Comparison of ENCODE assay signal across 1 cellular context in the genomic region with DNA sequence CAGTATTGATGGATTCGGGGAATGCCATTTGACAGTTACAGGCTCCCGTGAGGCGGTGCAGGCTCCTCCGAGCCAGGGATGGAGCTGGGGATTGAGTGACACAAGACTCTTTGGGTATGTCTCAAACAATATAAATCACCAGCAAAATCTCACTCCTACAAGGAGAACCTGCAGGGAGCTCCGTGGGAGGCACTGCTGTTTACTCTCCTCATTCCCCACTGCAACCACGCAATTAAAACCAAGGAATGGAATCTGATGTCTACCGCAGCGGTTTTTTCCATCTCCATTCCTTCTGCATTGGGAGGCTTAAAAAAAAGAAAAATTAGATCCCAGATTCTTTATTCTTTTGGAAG.
TF ChIP-seq lines count a peak whose summit lies in the region.

No MANE protein-coding gene starts in this region.

TF ChIP-seq in HEK293, 187 proteins besides CTCF, POLR2A, EP300 and RAD21 (continued from another document and continues in another):
- TF ChIP-seq, protein P1, sequence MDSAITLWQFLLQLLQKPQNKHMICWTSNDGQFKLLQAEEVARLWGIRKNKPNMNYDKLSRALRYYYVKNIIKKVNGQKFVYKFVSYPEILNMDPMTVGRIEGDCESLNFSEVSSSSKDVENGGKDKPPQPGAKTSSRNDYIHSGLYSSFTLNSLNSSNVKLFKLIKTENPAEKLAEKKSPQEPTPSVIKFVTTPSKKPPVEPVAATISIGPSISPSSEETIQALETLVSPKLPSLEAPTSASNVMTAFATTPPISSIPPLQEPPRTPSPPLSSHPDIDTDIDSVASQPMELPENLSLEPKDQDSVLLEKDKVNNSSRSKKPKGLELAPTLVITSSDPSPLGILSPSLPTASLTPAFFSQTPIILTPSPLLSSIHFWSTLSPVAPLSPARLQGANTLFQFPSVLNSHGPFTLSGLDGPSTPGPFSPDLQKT (IDR thresholded peaks at IDR 0.05; ENCODE audit: borderline replicate concordance, low read depth, low read length) = no peak
- TF ChIP-seq SCRT1 (tag by site-specific recombination; IDR thresholded peaks at IDR 0.05; ENCODE audit: borderline replicate concordance) = no peak
- TF ChIP-seq, protein P2, sequence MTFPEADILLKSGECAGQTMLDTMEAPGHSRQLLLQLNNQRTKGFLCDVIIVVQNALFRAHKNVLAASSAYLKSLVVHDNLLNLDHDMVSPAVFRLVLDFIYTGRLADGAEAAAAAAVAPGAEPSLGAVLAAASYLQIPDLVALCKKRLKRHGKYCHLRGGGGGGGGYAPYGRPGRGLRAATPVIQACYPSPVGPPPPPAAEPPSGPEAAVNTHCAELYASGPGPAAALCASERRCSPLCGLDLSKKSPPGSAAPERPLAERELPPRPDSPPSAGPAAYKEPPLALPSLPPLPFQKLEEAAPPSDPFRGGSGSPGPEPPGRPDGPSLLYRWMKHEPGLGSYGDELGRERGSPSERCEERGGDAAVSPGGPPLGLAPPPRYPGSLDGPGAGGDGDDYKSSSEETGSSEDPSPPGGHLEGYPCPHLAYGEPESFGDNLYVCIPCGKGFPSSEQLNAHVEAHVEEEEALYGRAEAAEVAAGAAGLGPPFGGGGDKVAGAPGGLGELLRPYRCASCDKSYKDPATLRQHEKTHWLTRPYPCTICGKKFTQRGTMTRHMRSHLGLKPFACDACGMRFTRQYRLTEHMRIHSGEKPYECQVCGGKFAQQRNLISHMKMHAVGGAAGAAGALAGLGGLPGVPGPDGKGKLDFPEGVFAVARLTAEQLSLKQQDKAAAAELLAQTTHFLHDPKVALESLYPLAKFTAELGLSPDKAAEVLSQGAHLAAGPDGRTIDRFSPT (tag by site-specific recombination; IDR thresholded peaks at IDR 0.05) = no peak
- TF ChIP-seq ZNF169 (tag by site-specific recombination; IDR thresholded peaks at IDR 0.05) = no peak
- no peak for TF ChIP-seq ZNF768 (tag by site-specific recombination; IDR thresholded peaks at IDR 0.05)
- TF ChIP-seq, protein P3, sequence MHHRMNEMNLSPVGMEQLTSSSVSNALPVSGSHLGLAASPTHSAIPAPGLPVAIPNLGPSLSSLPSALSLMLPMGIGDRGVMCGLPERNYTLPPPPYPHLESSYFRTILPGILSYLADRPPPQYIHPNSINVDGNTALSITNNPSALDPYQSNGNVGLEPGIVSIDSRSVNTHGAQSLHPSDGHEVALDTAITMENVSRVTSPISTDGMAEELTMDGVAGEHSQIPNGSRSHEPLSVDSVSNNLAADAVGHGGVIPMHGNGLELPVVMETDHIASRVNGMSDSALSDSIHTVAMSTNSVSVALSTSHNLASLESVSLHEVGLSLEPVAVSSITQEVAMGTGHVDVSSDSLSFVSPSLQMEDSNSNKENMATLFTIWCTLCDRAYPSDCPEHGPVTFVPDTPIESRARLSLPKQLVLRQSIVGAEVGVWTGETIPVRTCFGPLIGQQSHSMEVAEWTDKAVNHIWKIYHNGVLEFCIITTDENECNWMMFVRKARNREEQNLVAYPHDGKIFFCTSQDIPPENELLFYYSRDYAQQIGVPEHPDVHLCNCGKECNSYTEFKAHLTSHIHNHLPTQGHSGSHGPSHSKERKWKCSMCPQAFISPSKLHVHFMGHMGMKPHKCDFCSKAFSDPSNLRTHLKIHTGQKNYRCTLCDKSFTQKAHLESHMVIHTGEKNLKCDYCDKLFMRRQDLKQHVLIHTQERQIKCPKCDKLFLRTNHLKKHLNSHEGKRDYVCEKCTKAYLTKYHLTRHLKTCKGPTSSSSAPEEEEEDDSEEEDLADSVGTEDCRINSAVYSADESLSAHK (tag by site-specific recombination; IDR thresholded peaks at IDR 0.05) = no peak
- TF ChIP-seq ZFP37 (tag by site-specific recombination; IDR thresholded peaks at IDR 0.05) = no peak
- TF ChIP-seq GLIS1 (tag by site-specific recombination; IDR thresholded peaks at IDR 0.05) = peak; percentile 94
- no peak for TF ChIP-seq ZNF837 (tag by site-specific recombination; IDR thresholded peaks at IDR 0.05)
- TF ChIP-seq ZNF16 (tag by site-specific recombination; IDR thresholded peaks at IDR 0.05; ENCODE audit: low read depth) = no peak
- TF ChIP-seq ZBTB21 (tag by site-specific recombination; IDR thresholded peaks at IDR 0.05) = no peak
- TF ChIP-seq ZSCAN30 (tag by site-specific recombination; IDR thresholded peaks at IDR 0.05) = no peak
- peak; percentile 62 for TF ChIP-seq SP7 (tag by site-specific recombination; IDR thresholded peaks at IDR 0.05)
- no peak for TF ChIP-seq ZNF266 (tag by site-specific recombination; IDR thresholded peaks at IDR 0.05; ENCODE audit: low read depth)
- no peak for TF ChIP-seq ZNF664 (tag by site-specific recombination; IDR thresholded peaks at IDR 0.05)
- TF ChIP-seq, protein P4, sequence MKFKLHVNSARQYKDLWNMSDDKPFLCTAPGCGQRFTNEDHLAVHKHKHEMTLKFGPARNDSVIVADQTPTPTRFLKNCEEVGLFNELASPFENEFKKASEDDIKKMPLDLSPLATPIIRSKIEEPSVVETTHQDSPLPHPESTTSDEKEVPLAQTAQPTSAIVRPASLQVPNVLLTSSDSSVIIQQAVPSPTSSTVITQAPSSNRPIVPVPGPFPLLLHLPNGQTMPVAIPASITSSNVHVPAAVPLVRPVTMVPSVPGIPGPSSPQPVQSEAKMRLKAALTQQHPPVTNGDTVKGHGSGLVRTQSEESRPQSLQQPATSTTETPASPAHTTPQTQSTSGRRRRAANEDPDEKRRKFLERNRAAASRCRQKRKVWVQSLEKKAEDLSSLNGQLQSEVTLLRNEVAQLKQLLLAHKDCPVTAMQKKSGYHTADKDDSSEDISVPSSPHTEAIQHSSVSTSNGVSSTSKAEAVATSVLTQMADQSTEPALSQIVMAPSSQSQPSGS (tag by site-specific recombination; IDR thresholded peaks at IDR 0.05; ENCODE audit: low read depth) = no peak
- no peak for TF ChIP-seq ZNF701 (tag by site-specific recombination; IDR thresholded peaks at IDR 0.05)
- no peak for TF ChIP-seq ZNF366 (tag by site-specific recombination; conservative IDR thresholded peaks at IDR 0.05)
- TF ChIP-seq ZNF677 (tag by site-specific recombination; IDR thresholded peaks at IDR 0.05) = no peak
- TF ChIP-seq ZNF48 (tag by site-specific recombination; IDR thresholded peaks at IDR 0.05) = no peak
- TF ChIP-seq, protein P5, sequence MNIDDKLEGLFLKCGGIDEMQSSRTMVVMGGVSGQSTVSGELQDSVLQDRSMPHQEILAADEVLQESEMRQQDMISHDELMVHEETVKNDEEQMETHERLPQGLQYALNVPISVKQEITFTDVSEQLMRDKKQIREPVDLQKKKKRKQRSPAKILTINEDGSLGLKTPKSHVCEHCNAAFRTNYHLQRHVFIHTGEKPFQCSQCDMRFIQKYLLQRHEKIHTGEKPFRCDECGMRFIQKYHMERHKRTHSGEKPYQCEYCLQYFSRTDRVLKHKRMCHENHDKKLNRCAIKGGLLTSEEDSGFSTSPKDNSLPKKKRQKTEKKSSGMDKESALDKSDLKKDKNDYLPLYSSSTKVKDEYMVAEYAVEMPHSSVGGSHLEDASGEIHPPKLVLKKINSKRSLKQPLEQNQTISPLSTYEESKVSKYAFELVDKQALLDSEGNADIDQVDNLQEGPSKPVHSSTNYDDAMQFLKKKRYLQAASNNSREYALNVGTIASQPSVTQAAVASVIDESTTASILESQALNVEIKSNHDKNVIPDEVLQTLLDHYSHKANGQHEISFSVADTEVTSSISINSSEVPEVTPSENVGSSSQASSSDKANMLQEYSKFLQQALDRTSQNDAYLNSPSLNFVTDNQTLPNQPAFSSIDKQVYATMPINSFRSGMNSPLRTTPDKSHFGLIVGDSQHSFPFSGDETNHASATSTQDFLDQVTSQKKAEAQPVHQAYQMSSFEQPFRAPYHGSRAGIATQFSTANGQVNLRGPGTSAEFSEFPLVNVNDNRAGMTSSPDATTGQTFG (tag by site-specific recombination; IDR thresholded peaks at IDR 0.05; ENCODE audit: borderline replicate concordance) = no peak
- TF ChIP-seq, protein P6, sequence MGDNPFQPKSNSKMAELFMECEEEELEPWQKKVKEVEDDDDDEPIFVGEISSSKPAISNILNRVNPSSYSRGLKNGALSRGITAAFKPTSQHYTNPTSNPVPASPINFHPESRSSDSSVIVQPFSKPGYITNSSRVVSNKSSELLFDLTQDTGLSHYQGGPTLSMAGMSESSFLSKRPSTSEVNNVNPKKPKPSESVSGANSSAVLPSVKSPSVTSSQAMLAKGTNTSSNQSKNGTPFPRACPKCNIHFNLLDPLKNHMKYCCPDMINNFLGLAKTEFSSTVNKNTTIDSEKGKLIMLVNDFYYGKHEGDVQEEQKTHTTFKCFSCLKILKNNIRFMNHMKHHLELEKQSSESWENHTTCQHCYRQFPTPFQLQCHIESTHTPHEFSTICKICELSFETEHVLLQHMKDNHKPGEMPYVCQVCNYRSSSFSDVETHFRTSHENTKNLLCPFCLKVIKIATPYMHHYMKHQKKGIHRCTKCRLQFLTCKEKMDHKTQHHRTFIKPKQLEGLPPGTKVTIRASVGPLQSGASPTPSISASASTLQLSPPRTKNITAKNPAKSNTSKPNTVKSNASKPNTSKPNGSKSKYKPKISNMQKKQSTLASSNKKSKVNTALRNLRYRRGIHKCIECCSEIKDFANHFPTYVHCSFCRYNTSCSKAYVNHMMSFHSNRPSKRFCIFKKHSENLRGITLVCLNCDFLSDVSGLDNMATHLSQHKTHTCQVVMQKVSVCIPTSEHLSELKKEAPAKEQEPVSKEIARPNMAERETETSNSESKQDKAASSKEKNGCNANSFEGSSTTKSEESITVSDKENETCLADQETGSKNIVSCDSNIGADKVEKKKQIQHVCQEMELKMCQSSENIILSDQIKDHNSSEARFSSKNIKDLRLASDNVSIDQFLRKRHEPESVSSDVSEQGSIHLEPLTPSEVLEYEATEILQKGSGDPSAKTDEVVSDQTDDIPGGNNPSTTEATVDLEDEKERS (tag by site-specific recombination; IDR thresholded peaks at IDR 0.05) = no peak
- TF ChIP-seq HOXC10 (CRISPR knock-in tag; IDR thresholded peaks at IDR 0.05) = no peak
- TF ChIP-seq, protein P7, sequence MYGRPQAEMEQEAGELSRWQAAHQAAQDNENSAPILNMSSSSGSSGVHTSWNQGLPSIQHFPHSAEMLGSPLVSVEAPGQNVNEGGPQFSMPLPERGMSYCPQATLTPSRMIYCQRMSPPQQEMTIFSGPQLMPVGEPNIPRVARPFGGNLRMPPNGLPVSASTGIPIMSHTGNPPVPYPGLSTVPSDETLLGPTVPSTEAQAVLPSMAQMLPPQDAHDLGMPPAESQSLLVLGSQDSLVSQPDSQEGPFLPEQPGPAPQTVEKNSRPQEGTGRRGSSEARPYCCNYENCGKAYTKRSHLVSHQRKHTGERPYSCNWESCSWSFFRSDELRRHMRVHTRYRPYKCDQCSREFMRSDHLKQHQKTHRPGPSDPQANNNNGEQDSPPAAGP (tag by site-specific recombination; IDR thresholded peaks at IDR 0.05) = no peak
- no peak for TF ChIP-seq ZNF626 (tag by site-specific recombination; IDR thresholded peaks at IDR 0.05)
- TF ChIP-seq, protein P8, sequence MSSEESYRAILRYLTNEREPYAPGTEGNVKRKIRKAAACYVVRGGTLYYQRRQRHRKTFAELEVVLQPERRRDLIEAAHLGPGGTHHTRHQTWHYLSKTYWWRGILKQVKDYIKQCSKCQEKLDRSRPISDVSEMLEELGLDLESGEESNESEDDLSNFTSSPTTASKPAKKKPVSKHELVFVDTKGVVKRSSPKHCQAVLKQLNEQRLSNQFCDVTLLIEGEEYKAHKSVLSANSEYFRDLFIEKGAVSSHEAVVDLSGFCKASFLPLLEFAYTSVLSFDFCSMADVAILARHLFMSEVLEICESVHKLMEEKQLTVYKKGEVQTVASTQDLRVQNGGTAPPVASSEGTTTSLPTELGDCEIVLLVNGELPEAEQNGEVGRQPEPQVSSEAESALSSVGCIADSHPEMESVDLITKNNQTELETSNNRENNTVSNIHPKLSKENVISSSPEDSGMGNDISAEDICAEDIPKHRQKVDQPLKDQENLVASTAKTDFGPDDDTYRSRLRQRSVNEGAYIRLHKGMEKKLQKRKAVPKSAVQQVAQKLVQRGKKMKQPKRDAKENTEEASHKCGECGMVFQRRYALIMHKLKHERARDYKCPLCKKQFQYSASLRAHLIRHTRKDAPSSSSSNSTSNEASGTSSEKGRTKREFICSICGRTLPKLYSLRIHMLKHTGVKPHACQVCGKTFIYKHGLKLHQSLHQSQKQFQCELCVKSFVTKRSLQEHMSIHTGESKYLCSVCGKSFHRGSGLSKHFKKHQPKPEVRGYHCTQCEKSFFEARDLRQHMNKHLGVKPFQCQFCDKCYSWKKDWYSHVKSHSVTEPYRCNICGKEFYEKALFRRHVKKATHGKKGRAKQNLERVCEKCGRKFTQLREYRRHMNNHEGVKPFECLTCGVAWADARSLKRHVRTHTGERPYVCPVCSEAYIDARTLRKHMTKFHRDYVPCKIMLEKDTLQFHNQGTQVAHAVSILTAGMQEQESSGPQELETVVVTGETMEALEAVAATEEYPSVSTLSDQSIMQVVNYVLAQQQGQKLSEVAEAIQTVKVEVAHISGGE (tag by site-specific recombination; conservative IDR thresholded peaks at IDR 0.05; ENCODE audit: low read depth) = no peak
- TF ChIP-seq ZNF112 (tag by site-specific recombination; IDR thresholded peaks at IDR 0.05) = no peak
- peak; percentile 86 for TF ChIP-seq ZIC2 (tag by site-specific recombination; IDR thresholded peaks at IDR 0.05)
- TF ChIP-seq RBAK (tag by site-specific recombination; IDR thresholded peaks at IDR 0.05) = no peak
- TF ChIP-seq, protein P9, sequence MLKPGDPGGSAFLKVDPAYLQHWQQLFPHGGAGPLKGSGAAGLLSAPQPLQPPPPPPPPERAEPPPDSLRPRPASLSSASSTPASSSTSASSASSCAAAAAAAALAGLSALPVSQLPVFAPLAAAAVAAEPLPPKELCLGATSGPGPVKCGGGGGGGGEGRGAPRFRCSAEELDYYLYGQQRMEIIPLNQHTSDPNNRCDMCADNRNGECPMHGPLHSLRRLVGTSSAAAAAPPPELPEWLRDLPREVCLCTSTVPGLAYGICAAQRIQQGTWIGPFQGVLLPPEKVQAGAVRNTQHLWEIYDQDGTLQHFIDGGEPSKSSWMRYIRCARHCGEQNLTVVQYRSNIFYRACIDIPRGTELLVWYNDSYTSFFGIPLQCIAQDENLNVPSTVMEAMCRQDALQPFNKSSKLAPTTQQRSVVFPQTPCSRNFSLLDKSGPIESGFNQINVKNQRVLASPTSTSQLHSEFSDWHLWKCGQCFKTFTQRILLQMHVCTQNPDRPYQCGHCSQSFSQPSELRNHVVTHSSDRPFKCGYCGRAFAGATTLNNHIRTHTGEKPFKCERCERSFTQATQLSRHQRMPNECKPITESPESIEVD (tag by site-specific recombination; IDR thresholded peaks at IDR 0.05) = peak; percentile 80
- TF ChIP-seq, protein P10, sequence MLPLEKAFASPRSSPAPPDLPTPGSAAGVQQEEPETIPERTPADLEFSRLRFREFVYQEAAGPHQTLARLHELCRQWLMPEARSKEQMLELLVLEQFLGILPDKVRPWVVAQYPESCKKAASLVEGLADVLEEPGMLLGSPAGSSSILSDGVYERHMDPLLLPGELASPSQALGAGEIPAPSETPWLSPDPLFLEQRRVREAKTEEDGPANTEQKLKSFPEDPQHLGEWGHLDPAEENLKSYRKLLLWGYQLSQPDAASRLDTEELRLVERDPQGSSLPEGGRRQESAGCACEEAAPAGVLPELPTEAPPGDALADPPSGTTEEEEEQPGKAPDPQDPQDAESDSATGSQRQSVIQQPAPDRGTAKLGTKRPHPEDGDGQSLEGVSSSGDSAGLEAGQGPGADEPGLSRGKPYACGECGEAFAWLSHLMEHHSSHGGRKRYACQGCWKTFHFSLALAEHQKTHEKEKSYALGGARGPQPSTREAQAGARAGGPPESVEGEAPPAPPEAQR (tag by site-specific recombination; IDR thresholded peaks at IDR 0.05) = no peak
- peak; percentile 78; the same call in 1 of the 2 replicates for TF ChIP-seq MZF1 (tag by site-specific recombination; IDR thresholded peaks at IDR 0.05; ENCODE audit: borderline replicate concordance)
- TF ChIP-seq TRIM28 (IDR thresholded peaks at IDR 0.05; ENCODE audit: borderline replicate concordance, low read length) = no peak
